ENCODE assay signal across 21 cellular contexts in the genomic region with DNA sequence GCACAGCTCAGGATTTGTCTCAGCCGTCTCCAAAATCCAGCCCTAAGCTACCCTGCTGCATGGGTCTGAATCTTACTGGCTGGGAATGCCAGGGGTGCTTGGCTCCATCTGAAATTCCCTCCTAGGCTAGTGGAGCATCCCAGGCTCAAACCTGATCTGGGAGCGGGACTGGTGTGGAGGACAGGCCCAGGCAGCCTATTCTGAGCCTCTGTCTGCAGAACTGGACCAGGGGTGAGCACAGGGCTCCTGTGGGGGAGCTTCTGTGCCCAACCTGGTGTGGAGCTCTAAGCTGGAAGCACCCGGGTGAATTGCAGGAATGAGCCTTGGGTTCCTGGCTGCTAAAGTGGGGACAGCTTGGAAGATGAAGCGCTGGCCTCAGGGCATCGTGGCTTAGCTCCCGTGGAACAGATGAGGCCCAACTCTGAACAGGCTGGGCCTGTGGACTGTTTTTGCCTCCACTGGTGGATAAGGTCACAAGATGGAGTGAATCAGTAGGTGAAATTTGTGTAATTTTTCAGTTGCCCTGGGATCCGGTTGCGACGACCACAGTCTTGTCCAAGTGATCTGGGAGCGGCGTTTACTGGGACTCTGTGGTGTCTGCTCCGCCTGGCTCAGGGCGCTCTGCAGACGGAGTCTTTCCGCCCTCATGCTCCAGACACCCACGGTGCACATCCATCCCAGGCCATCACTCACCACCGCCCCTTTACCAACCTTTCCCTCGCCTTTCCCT.
A peak's percentile ranks its signal among the peaks of the same experiment; 100 is the strongest.
DNase-seq lines count a peak whose midpoint lies in the region; ATAC-seq and TF ChIP-seq lines count a peak whose summit lies in the region.
"Had no signal": no experiment of that assay in that cellular context is flagged by ENCODE, and none has a peak within 500 bp of the region (broad histone marks: within the 10 kb centered on the region; RNA-seq: fewer than 3 reads in every experiment).

No MANE protein-coding gene starts in this region.

- WGBS in spleen, 5 donors, result 81 to 90% (median 86%) methylated on average over 17 to 18 of the region's 18 CpGs

- TF ChIP-seq POLR2A in spleen (IDR thresholded peaks at IDR 0.05), result no peak

- H3K4me3 Mint-ChIP-seq in activated naive CD4-positive, alpha-beta T cell treated with anti-CD3 and anti-CD28 coated beads, Interleukin-2, amount 10 ng/mL, durations not matched to agents 7 days and 5 days, result no peak overlapping the region
- H3K4me3 Mint-ChIP-seq in activated naive CD4-positive, alpha-beta T cell treated with anti-CD3 and anti-CD28 coated beads for 36 hours, result no peak overlapping the region
- H3K4me3 Mint-ChIP-seq: B cell, CD14-positive monocyte, GM23338 had no signal

- no peaks in the 10 kb centered on the region for H3K36me3 Mint-ChIP-seq in activated naive CD4-positive, alpha-beta T cell treated with anti-CD3 and anti-CD28 coated beads, Interleukin-2, amount 10 ng/mL, durations not matched to agents 7 days and 5 days
- H3K36me3 Mint-ChIP-seq in activated naive CD4-positive, alpha-beta T cell treated with anti-CD3 and anti-CD28 coated beads for 36 hours (ENCODE audit: low read depth), result no peaks in the 10 kb centered on the region
- H3K36me3 Mint-ChIP-seq: CD14-positive monocyte had no signal

- no peaks in the 10 kb centered on the region for H3K9me3 ChIP-seq in spleen
- H3K9me3 ChIP-seq: SJCRH30 had no signal

- H3K36me3 ChIP-seq in spleen, result no peaks in the 10 kb centered on the region
- H3K36me3 ChIP-seq: SJCRH30 had no signal

- no peak for TF ChIP-seq CTCF in spleen (IDR thresholded peaks at IDR 0.05 in 8 of 11, conservative IDR thresholded peaks at IDR 0.05 in 3 of 11)

- CTCF ChIA-PET in activated naive CD4-positive, alpha-beta T cell treated with anti-CD3 and anti-CD28 coated beads, Interleukin-2, amount 10 ng/mL, durations not matched to agents 7 days and 5 days (lab: Charles Lee), result interaction anchor here (0.6 kb wide), 1 partner anchor 269 kb away, joined by 3 read pairs; no protein-coding TSS in a partner anchor
- CTCF ChIA-PET in activated naive CD4-positive, alpha-beta T cell treated with anti-CD3 and anti-CD28 coated beads for 36 hours (lab: Charles Lee), result no interaction called here

- no peak overlapping the region for H3K27ac ChIP-seq in spleen
- H3K27ac ChIP-seq: SJCRH30 had no signal

- H3K27me3 Mint-ChIP-seq in activated naive CD4-positive, alpha-beta T cell treated with anti-CD3 and anti-CD28 coated beads, Interleukin-2, amount 10 ng/mL, durations not matched to agents 7 days and 5 days, result no peaks in the 10 kb centered on the region
- no peaks in the 10 kb centered on the region for H3K27me3 Mint-ChIP-seq in activated naive CD4-positive, alpha-beta T cell treated with anti-CD3 and anti-CD28 coated beads for 36 hours (ENCODE audit: low read depth)
- H3K27me3 Mint-ChIP-seq: B cell had no signal

- H3K4me3 ChIP-seq in spleen, result no peak overlapping the region
- H3K4me3 ChIP-seq: GM23338, SJCRH30 had no signal

- no peak for ATAC-seq in GM18909 (IDR thresholded peaks at IDR 0.05; ENCODE audit: poor library complexity, unreplicated experiment)
- ATAC-seq: GM23338, HCT116 had no signal

- H3K27ac Mint-ChIP-seq in activated naive CD4-positive, alpha-beta T cell treated with anti-CD3 and anti-CD28 coated beads, Interleukin-2, amount 10 ng/mL, durations not matched to agents 7 days and 5 days, result no peak overlapping the region
- no peak overlapping the region for H3K27ac Mint-ChIP-seq in activated naive CD4-positive, alpha-beta T cell treated with anti-CD3 and anti-CD28 coated beads for 36 hours
- H3K27ac Mint-ChIP-seq: B cell, CD14-positive monocyte, GM23338 had no signal

- no peaks in the 10 kb centered on the region for H3K4me1 Mint-ChIP-seq in activated naive CD4-positive, alpha-beta T cell treated with anti-CD3 and anti-CD28 coated beads, Interleukin-2, amount 10 ng/mL, durations not matched to agents 7 days and 5 days
- H3K4me1 Mint-ChIP-seq in activated naive CD4-positive, alpha-beta T cell treated with anti-CD3 and anti-CD28 coated beads for 36 hours (ENCODE audit: low read depth), result no peaks in the 10 kb centered on the region
- H3K4me1 Mint-ChIP-seq: B cell, CD14-positive monocyte, GM23338 had no signal

- no peaks in the 10 kb centered on the region for H3K4me1 ChIP-seq in spleen
- H3K4me1 ChIP-seq: SJCRH30 had no signal

- DNase-seq in activated naive CD4-positive, alpha-beta T cell treated with anti-CD3 and anti-CD28 coated beads, Interleukin-2, amount 10 ng/mL, durations not matched to agents 7 days and 5 days, result peak; percentile 10
- no peak for DNase-seq in activated naive CD4-positive, alpha-beta T cell treated with anti-CD3 and anti-CD28 coated beads for 36 hours
- DNase-seq in islet precursor cell (peak; percentile 21), spleen (peak; percentile 59), NCI-H226 (no peak), hypothalamus (lab: John Stamatoyannopoulos, UW) (no peak)
- DNase-seq: EL, GF-D8, KG1, NCI-H1092 treated with DMSO at 0.1 percent for 48 hours, NCI-H1436 treated with DMSO at 0.1 percent for 48 hours, NCI-H2029, NCI-H345, NCI-H524, NCI-H774, SJCRH30 had no signal

- intact Hi-C loops in activated naive CD4-positive, alpha-beta T cell treated with anti-CD3 and anti-CD28 coated beads for 36 hours (cut with micrococcal nuclease), result loop anchor here (5.0 kb wide), 1 partner anchor 178 kb away; no protein-coding TSS in a partner anchor
- intact Hi-C loops in spleen (cut with DNase I; ENCODE audit: low total_unique reads), result no loop called here

- H3K27me3 ChIP-seq in spleen (replicated peaks in 1 of 7), result peaks cover 0 to 31% (median 0%) of the 10 kb centered on the region in 7 donors
- H3K27me3 ChIP-seq: SJCRH30 had no signal

- H3K9me3 Mint-ChIP-seq in activated naive CD4-positive, alpha-beta T cell treated with anti-CD3 and anti-CD28 coated beads, Interleukin-2, amount 10 ng/mL, durations not matched to agents 7 days and 5 days, result peaks cover 2% of the 10 kb centered on the region
- H3K9me3 Mint-ChIP-seq in activated naive CD4-positive, alpha-beta T cell treated with anti-CD3 and anti-CD28 coated beads for 36 hours, result peaks cover 2% of the 10 kb centered on the region

Comparison
In these comparisons a context has a peak if more than half of its experiments do, and no peak if none do; other contexts are left out.
1. DNase-seq: peak in activated naive CD4-positive, alpha-beta T cell treated with anti-CD3 and anti-CD28 coated beads, Interleukin-2, amount 10 ng/mL, durations not matched to agents 7 days and 5 days (single experiment), islet precursor cell (single experiment) and spleen (single experiment); none in activated naive CD4-positive, alpha-beta T cell treated with anti-CD3 and anti-CD28 coated beads for 36 hours (single experiment), NCI-H226 (single experiment) and hypothalamus (0 of 51).